ENCODE assay signal across 8 cellular contexts in genomic region chr1:1435094-1435903, GRCh38. TPM values are rescaled to one million over a fixed set of nuclear protein-coding genes. Genes with fewer than 3 reads are reported as not detected.
DNase-seq lines count a peak whose midpoint lies in the region; ATAC-seq and TF ChIP-seq lines count a peak whose summit lies in the region.

Gene VWA1 (plus strand): TSS chr1:1435690. CDS start chr1:1435749, 59 bp downstream.

- WGBS in endodermal cell (ENCODE audit: insufficient coverage in 1 of 2, insufficient read length in 1 of 2), 2 experiments: 13 to 24% methylated on average over 26 to 91 of the region's 91 CpGs

- DNase-seq in NCI-H146 treated with DMSO at 0.1 percent for 48 hours (lab: John Stamatoyannopoulos, UW; ENCODE audit: unreplicated experiment) (peak; percentile 5), endodermal cell (peak; percentile 87), memory B cell (ENCODE audit: low spot score in 2 of 2) (peak; percentile 56 to 75)
- peak; percentile 72 for DNase-seq in activated CD8-positive, alpha-beta memory T cell treated with anti-CD3 and anti-CD28 coated beads, Interleukin-2, amount 50 U/mL, for 4 hours
- DNase-seq in stimulated activated CD8-positive, alpha-beta memory T cell treated with anti-CD3 and anti-CD28 coated beads, Interleukin-12 subunit alpha, Interleukin-12 subunit beta, amount 100 ng/mL, for 24 hours (ENCODE audit: extremely low read depth): peak; percentile 20

- H3K27ac ChIP-seq in endodermal cell (ENCODE audit: low read depth, low read length): no peak within 1 kb of the TSS

- ATAC-seq in memory B cell (ENCODE audit: low read depth) (peak; percentile 83), HG03457 (IDR thresholded peaks at IDR 0.05; ENCODE audit: unreplicated experiment) (no peak), GM21381 (IDR thresholded peaks at IDR 0.05; ENCODE audit: unreplicated experiment) (no peak)

- peaks cover 5% of the 10 kb centered on the region for H3K4me1 Mint-ChIP-seq in endodermal cell
- H3K4me1 Mint-ChIP-seq in memory B cell: peaks cover 8% of the 10 kb centered on the region

- H3K27ac Mint-ChIP-seq in endodermal cell (no peak within 1 kb of the TSS), memory B cell (no peak within 1 kb of the TSS)

- peaks cover 14% of the 10 kb centered on the region for H3K4me1 ChIP-seq in endodermal cell (ENCODE audit: control insufficient read depth, insufficient read depth, low read length)

- H3K36me3 Mint-ChIP-seq in endodermal cell (ENCODE audit: low read depth) (no peaks in the 10 kb centered on the region), memory B cell (no peaks in the 10 kb centered on the region)

- no peaks in the 10 kb centered on the region for H3K9me3 ChIP-seq in endodermal cell (ENCODE audit: control insufficient read depth, low read length)

- H3K4me3 Mint-ChIP-seq in endodermal cell (peak within 1 kb of the TSS; percentile 56), memory B cell (peak within 1 kb of the TSS; percentile 64)

- H3K9me3 Mint-ChIP-seq in endodermal cell (no peaks in the 10 kb centered on the region), memory B cell (no peaks in the 10 kb centered on the region)

- peak; percentile 11 for TF ChIP-seq CTCF in endodermal cell (conservative IDR thresholded peaks at IDR 0.05)

- H3K4me3 ChIP-seq in GM08714 (ENCODE audit: low read length) (peak within 1 kb of the TSS; percentile 31; the same call in 1 of the 2 replicates), endodermal cell (ENCODE audit: low read length) (peak within 1 kb of the TSS; percentile 69)

- H3K27me3 Mint-ChIP-seq in endodermal cell (ENCODE audit: insufficient read depth): peaks cover 4% of the 10 kb centered on the region
- peaks cover 12% of the 10 kb centered on the region for H3K27me3 Mint-ChIP-seq in memory B cell

- peaks cover 16% of the 10 kb centered on the region for H3K27me3 ChIP-seq in endodermal cell (ENCODE audit: control insufficient read depth, insufficient read depth, low read length, poor library complexity, severe bottlenecking)

- no peaks in the 10 kb centered on the region for H3K36me3 ChIP-seq in endodermal cell (ENCODE audit: control insufficient read depth, insufficient read depth, low read length)

- H3K9ac ChIP-seq in endodermal cell (ENCODE audit: extremely low read depth, low read length, poor library complexity, severe bottlenecking): no peak within 1 kb of the TSS

RNA-seq across cellular contexts. Expression of gene VWA1, which starts in this region (rescaled TPM):
- 10 to 100 TPM; 12.7 to 17.4 TPM for total RNA-seq in endodermal cell
- polyA plus RNA-seq in endodermal cell (2013, experiment 1 of 2): 10.3 TPM
- 5.6 TPM for polyA plus RNA-seq in endodermal cell (2013, experiment 2 of 2)

Comparison
In these comparisons a context has a peak if more than half of its experiments do, and no peak if none do; other contexts are left out.
1. DNase-seq: peak in every context shown above with its lines; median percentile 87 in endodermal cell; 72 in activated CD8-positive, alpha-beta memory T cell treated with anti-CD3 and anti-CD28 coated beads, Interleukin-2, amount 50 U/mL, for 4 hours; 66 in memory B cell; 20 in stimulated activated CD8-positive, alpha-beta memory T cell treated with anti-CD3 and anti-CD28 coated beads, Interleukin-12 subunit alpha, Interleukin-12 subunit beta, amount 100 ng/mL, for 24 hours; 5 in NCI-H146 treated with DMSO at 0.1 percent for 48 hours.